ENCODE assay signal across 13 cellular contexts in the genomic region with DNA sequence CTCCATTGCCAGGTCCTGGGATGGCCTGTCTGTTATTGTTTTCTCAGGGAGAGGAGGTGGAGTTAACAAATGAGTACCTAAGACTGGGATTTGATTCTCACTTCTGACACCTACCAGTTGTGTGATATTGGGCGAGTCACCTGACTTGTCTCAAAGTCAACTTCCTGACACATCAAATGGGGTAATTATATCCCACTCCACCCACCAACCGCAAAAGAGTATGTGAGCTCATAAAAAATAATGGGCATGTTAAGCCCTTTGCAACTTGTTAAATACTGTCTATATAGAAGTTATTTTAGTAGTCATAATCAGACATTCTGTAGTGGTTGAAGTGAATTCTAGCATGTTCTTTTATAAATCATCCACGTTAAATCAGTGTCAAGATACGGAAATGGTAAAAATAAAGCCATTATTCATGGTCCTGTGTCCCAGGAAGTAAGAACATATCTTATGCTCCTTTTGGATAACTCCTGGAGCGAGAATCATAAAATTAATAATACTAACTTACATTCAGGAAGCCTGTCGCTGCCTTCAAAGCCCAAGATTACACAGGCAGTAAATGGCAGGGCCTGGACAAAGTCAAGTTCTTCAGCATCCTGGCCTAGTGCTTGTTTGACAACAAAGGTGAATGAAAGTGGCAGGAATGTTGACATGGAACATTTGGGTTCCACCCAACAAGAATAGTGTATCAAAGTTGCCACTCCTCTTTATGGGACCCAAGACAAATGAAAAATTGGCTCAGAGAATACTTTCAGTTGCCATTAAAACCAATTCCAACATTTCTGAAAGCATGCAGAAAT. TPM values are rescaled to one million over a fixed set of nuclear protein-coding genes. Genes with fewer than 3 reads are reported as not detected.
DNase-seq lines count a peak whose midpoint lies in the region; ATAC-seq, FAIRE-seq and TF ChIP-seq lines count a peak whose summit lies in the region.
"Had no signal": no experiment of that assay in that cellular context is flagged by ENCODE, and none has a peak within 500 bp of the region (broad histone marks: within the 10 kb centered on the region; RNA-seq: fewer than 3 reads in every experiment).

No MANE protein-coding gene starts in this region.

- WGBS in pancreas, 2 donors: 88 to 91% methylated on average over 6 of the region's 6 CpGs

- no peak for ATAC-seq in activated naive CD8-positive, alpha-beta T cell treated with anti-CD3 and anti-CD28 coated beads, Interleukin-2, amount 50 U/mL, for 24 hours
- peak in 1 of 4 donors; percentile 12 for ATAC-seq in pancreas

- H3K27me3 Mint-ChIP-seq in T-helper 1 cell treated with Interleukin-12 subunit alpha and Interleukin-12 subunit beta and Interleukin-4 antibody, amounts not matched to agents 30 μg/mL and 1 μg/mL, for 36 hours (ENCODE audit: low read depth): no peaks in the 10 kb centered on the region
- peaks cover 2% of the 10 kb centered on the region for H3K27me3 Mint-ChIP-seq in activated naive CD8-positive, alpha-beta T cell treated with anti-CD3 and anti-CD28 coated beads, Interleukin-2, amount 50 U/mL, for 24 hours

- H3K36me3 ChIP-seq in pancreas (no peaks in the 10 kb centered on the region), BE2C (no peaks in the 10 kb centered on the region)
- H3K36me3 ChIP-seq: thoracic aorta had no signal

- H3K4me1 ChIP-seq in pancreas (no peaks in the 10 kb centered on the region), BE2C (no peaks in the 10 kb centered on the region)

- no peak overlapping the region for H3K27ac ChIP-seq in pancreas

- H3K4me3 ChIP-seq in pancreas (no peak overlapping the region), BE2C (ENCODE audit: low read depth, low read length) (no peak overlapping the region)
- H3K4me3 ChIP-seq: thoracic aorta had no signal

- H3K27ac Mint-ChIP-seq in T-helper 1 cell treated with Interleukin-12 subunit alpha and Interleukin-12 subunit beta and Interleukin-4 antibody, amounts not matched to agents 30 μg/mL and 1 μg/mL, for 36 hours: peak overlapping the region; percentile 85
- H3K27ac Mint-ChIP-seq in activated naive CD8-positive, alpha-beta T cell treated with anti-CD3 and anti-CD28 coated beads, Interleukin-2, amount 50 U/mL, for 24 hours: peak overlapping the region; percentile 69
- H3K27ac Mint-ChIP-seq: mesothelial cell of epicardium had no signal

- TF ChIP-seq CTCF in pancreas (IDR thresholded peaks at IDR 0.05): no peak
- no peak for TF ChIP-seq CTCF in BE2C (IDR thresholded peaks at IDR 0.05; ENCODE audit: low read depth, low read length)

- H3K9me3 ChIP-seq in pancreas (no peaks in the 10 kb centered on the region), BE2C (no peaks in the 10 kb centered on the region)
- H3K9me3 ChIP-seq: Caco-2, thoracic aorta had no signal

- H3K27me3 ChIP-seq in pancreas (no peaks in the 10 kb centered on the region), BE2C (no peaks in the 10 kb centered on the region)

- H3K4me3 Mint-ChIP-seq in T-helper 1 cell treated with Interleukin-12 subunit alpha and Interleukin-12 subunit beta and Interleukin-4 antibody, amounts not matched to agents 30 μg/mL and 1 μg/mL, for 36 hours: peak overlapping the region; percentile 52
- H3K4me3 Mint-ChIP-seq in activated naive CD8-positive, alpha-beta T cell treated with anti-CD3 and anti-CD28 coated beads, Interleukin-2, amount 50 U/mL, for 24 hours: no peak overlapping the region
- H3K4me3 Mint-ChIP-seq: mesothelial cell of epicardium had no signal

- FAIRE-seq in pancreas (lab: Jason Lieb, UNC): peak; percentile 34

- H3K36me3 Mint-ChIP-seq in T-helper 1 cell treated with Interleukin-12 subunit alpha and Interleukin-12 subunit beta and Interleukin-4 antibody, amounts not matched to agents 30 μg/mL and 1 μg/mL, for 36 hours (ENCODE audit: low read depth): peaks cover 62% of the 10 kb centered on the region
- H3K36me3 Mint-ChIP-seq in activated naive CD8-positive, alpha-beta T cell treated with anti-CD3 and anti-CD28 coated beads, Interleukin-2, amount 50 U/mL, for 24 hours (ENCODE audit: low read depth): peaks cover 3% of the 10 kb centered on the region
- H3K36me3 Mint-ChIP-seq: mesothelial cell of epicardium had no signal

- peaks cover 4% of the 10 kb centered on the region for H3K9me3 Mint-ChIP-seq in T-helper 1 cell treated with Interleukin-12 subunit alpha and Interleukin-12 subunit beta and Interleukin-4 antibody, amounts not matched to agents 30 μg/mL and 1 μg/mL, for 36 hours
- peaks cover 3% of the 10 kb centered on the region for H3K9me3 Mint-ChIP-seq in activated naive CD8-positive, alpha-beta T cell treated with anti-CD3 and anti-CD28 coated beads, Interleukin-2, amount 50 U/mL, for 24 hours
- H3K9me3 Mint-ChIP-seq: mesothelial cell of epicardium had no signal

- peak; percentile 41 for DNase-seq in HT1080 (ENCODE audit: low read depth)
- peak; percentile 15 for DNase-seq in activated naive CD8-positive, alpha-beta T cell treated with anti-CD3 and anti-CD28 coated beads, Interleukin-2, amount 50 U/mL, for 24 hours
- DNase-seq in pancreas: no peak
- DNase-seq in RPMI8226: no peak
- DNase-seq in SIG-M5 (lab: John Stamatoyannopoulos, UW): no peak
- DNase-seq in BE2C: no peak
- DNase-seq: Caco-2, cortex of kidney, Kasumi-1, NCI-H2107 had no signal

- intact Hi-C loops in pancreas (cut with DNase I): no loop called here

- H3K4me1 Mint-ChIP-seq in T-helper 1 cell treated with Interleukin-12 subunit alpha and Interleukin-12 subunit beta and Interleukin-4 antibody, amounts not matched to agents 30 μg/mL and 1 μg/mL, for 36 hours (ENCODE audit: low read depth): peaks cover 81% of the 10 kb centered on the region
- peaks cover 82% of the 10 kb centered on the region for H3K4me1 Mint-ChIP-seq in activated naive CD8-positive, alpha-beta T cell treated with anti-CD3 and anti-CD28 coated beads, Interleukin-2, amount 50 U/mL, for 24 hours

RNA-seq across cellular contexts. Expression of a gene that starts 54.3 kb away (rescaled TPM):
- 19.6 and 23.4 TPM in 2 replicates for total RNA-seq in HT1080 (2014; rRNA removed; shearing (Covaris generic))
- polyA plus RNA-seq in HT1080 (2015; cell fraction: cytosol; rRNA removed): 12.9 and 17.9 TPM in 2 replicates
- 34.7 and 46.2 TPM in 2 replicates for polyA plus RNA-seq in HT1080 (2015; cell fraction: nucleus; rRNA removed)
- 10 to 100 TPM in 1 of 6 donors, 1 to 10 TPM in 5; 2.8 to 12.2 (median 4.1) TPM for total RNA-seq in pancreas
- polyA plus RNA-seq in pancreas: 1 to 10 TPM; 2.5 to 4.1 TPM
- polyA plus RNA-seq in BE2C (2012; ENCODE audit: insufficient read depth, insufficient read length, low read depth): 0.94 TPM

Comparison
In these comparisons a context has a peak if more than half of its experiments do, and no peak if none do; other contexts are left out.
1. DNase-seq: peak in HT1080 (single experiment) and activated naive CD8-positive, alpha-beta T cell treated with anti-CD3 and anti-CD28 coated beads, Interleukin-2, amount 50 U/mL, for 24 hours (single experiment); none in pancreas (0 of 6), RPMI8226 (single experiment), SIG-M5 (single experiment) and BE2C (single experiment).